ENCODE assay signal across 18 cellular contexts in the genomic region with DNA sequence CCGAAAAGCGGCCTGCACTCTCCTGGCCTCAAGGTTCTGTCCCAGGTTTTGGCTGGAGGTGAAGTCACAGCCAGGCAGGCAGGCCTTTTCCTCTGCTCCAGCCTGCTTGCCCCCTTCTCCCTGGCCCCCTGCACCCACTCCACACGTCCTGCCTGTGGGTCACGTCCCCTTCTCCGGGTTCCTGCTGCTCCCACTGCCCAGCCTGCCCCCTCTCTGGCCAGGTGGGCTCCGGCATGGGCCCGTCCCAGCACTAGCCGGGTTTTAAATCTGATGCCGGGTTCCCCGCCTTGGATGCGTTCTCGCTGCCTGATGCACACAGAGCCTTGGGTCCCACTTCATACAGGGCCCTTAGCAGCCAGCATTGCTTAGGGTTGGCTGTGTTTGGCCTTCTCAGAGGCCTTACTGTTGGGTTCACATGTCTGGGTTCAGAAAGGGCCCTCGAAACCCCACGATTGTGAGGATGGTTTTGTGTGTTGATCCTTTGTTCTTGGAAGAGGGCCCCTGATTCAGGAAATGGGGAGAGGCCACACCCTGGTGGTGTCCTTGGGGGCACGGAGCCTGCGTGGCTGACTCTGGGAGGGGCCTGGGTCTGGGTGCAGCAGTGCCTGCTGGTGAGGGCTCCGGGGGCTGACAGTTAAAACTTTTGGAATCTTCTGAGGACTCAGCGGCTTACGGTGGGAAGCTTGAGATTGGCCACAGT. TPM values are rescaled to one million over a fixed set of nuclear protein-coding genes. Genes with fewer than 3 reads are reported as not detected.
DNase-seq lines count a peak whose midpoint lies in the region; TF ChIP-seq lines count a peak whose summit lies in the region.
"Had no signal": no experiment of that assay in that cellular context is flagged by ENCODE, and none has a peak within 500 bp of the region (broad histone marks: within the 10 kb centered on the region; RNA-seq: fewer than 3 reads in every experiment).

No MANE protein-coding gene starts in this region.

- peak overlapping the region; percentile 17; the same call in 1 of the 2 replicates for H3K9ac ChIP-seq in BLaER1
- peak overlapping the region in 1 of 11 experiments; percentile 24; a peak in 4 of 22 replicates for H3K9ac ChIP-seq in BLaER1 treated with 17β-estradiol and CSF1 and Interleukin-3, amounts not matched to agents 10 nM and 100 nM
- no peak overlapping the region for H3K9ac ChIP-seq in colonic mucosa (ENCODE audit: low read depth in 2 of 2, low read length in 2 of 2)

- peaks cover 8% of the 10 kb centered on the region; the same call in 1 of the 2 replicates for H4K20me1 ChIP-seq in BLaER1
- H4K20me1 ChIP-seq in BLaER1 treated with 17β-estradiol and CSF1 and Interleukin-3, amounts not matched to agents 10 nM and 100 nM: peaks cover 0 to 32% (median 7%) of the 10 kb centered on the region in 11 experiments; a peak in 12 of 22 replicates

- H3K9me3 ChIP-seq in BLaER1 (no peaks in the 10 kb centered on the region), SJSA1 (replicated peaks) (no peaks in the 10 kb centered on the region), ovary (no peaks in the 10 kb centered on the region), colonic mucosa (no peaks in the 10 kb centered on the region)
- no peaks in the 10 kb centered on the region for H3K9me3 ChIP-seq in BLaER1 treated with 17β-estradiol and CSF1 and Interleukin-3, amounts not matched to agents 10 nM and 100 nM (replicated peaks in 1 of 11)
- H3K9me3 ChIP-seq: BE2C, HAP-1 had no signal

- no peak for TF ChIP-seq EP300 in ovary (IDR thresholded peaks at IDR 0.05)

- DNase-seq in SJSA1 (ENCODE audit: low read depth in 1 of 2, low spot score in 2 of 2) (no peak), ovary (peak in 1 of 5 donors; percentile 58), colonic mucosa (no peak), NCI-H510A treated with DMSO at 0.1 percent for 48 hours (lab: John Stamatoyannopoulos, UW) (no peak), NCI-H2029 treated with DMSO at 0.1 percent for 48 hours (lab: John Stamatoyannopoulos, UW) (no peak)
- DNase-seq: ACHN; BE2C; CD4-positive, alpha-beta memory T cell; DMS153; DMS79; GF-D8; GOT3 had no signal

- peaks cover 87% of the 10 kb centered on the region for H3K4me1 ChIP-seq in BLaER1
- peaks cover 39 to 88% (median 65%) of the 10 kb centered on the region in 10 experiments for H3K4me1 ChIP-seq in BLaER1 treated with 17β-estradiol and CSF1 and Interleukin-3, amounts not matched to agents 10 nM and 100 nM
- H3K4me1 ChIP-seq in SJSA1 (replicated peaks): peaks cover 84% of the 10 kb centered on the region
- H3K4me1 ChIP-seq in ovary (ENCODE audit: insufficient read depth): peaks cover 30% of the 10 kb centered on the region
- H3K4me1 ChIP-seq in colonic mucosa: no peaks in the 10 kb centered on the region
- H3K4me1 ChIP-seq: BE2C, HAP-1 had no signal

- H3K4me3 ChIP-seq in BLaER1 (no peak overlapping the region), SJSA1 (no peak overlapping the region), ovary (no peak overlapping the region), colonic mucosa (no peak overlapping the region)
- no peak overlapping the region for H3K4me3 ChIP-seq in BLaER1 treated with 17β-estradiol and CSF1 and Interleukin-3, amounts not matched to agents 10 nM and 100 nM
- H3K4me3 ChIP-seq: HAP-1 had no signal

- TF ChIP-seq CTCF in ovary (IDR thresholded peaks at IDR 0.05) (no peak), colonic mucosa (IDR thresholded peaks at IDR 0.05) (no peak)

- intact Hi-C loops in ovary (cut with DNase I): no loop called here
- intact Hi-C loops in colonic mucosa (cut with DNase I): loop anchor here (10.0 kb wide), 1 partner anchor 334 kb away; a partner anchor contains a TSS

- H3K36me3 ChIP-seq in BLaER1 (no peaks in the 10 kb centered on the region), SJSA1 (peaks cover 87% of the 10 kb centered on the region), ovary (no peaks in the 10 kb centered on the region), colonic mucosa (no peaks in the 10 kb centered on the region)
- no peaks in the 10 kb centered on the region for H3K36me3 ChIP-seq in BLaER1 treated with 17β-estradiol and CSF1 and Interleukin-3, amounts not matched to agents 10 nM and 100 nM
- H3K36me3 ChIP-seq: BE2C, HAP-1 had no signal

- TF ChIP-seq POLR2A in ovary (IDR thresholded peaks at IDR 0.05): no peak

- H3K4me2 ChIP-seq in BLaER1: peak overlapping the region; percentile 82
- H3K4me2 ChIP-seq in BLaER1 treated with 17β-estradiol and CSF1 and Interleukin-3, amounts not matched to agents 10 nM and 100 nM: peak overlapping the region; percentile 38 to 94 (median 79)

- 31 to 50% (median 49%) methylated on average over 19 of the region's 19 CpGs for WGBS in ovary, 3 donors

- H3K27ac ChIP-seq in BLaER1: peak overlapping the region; percentile 5; the same call in 1 of the 2 replicates
- H3K27ac ChIP-seq in BLaER1 treated with 17β-estradiol and CSF1 and Interleukin-3, amounts not matched to agents 10 nM and 100 nM: no peak overlapping the region
- peak overlapping the region; percentile 11; the same call in 1 of the 2 replicates for H3K27ac ChIP-seq in SJSA1
- H3K27ac ChIP-seq in ovary: peak overlapping the region; percentile 7 to 60
- H3K27ac ChIP-seq in colonic mucosa: no peak overlapping the region

- peaks cover 13% of the 10 kb centered on the region for H3K27me3 ChIP-seq in BLaER1
- peaks cover 9 to 38% (median 12%) of the 10 kb centered on the region in 11 experiments for H3K27me3 ChIP-seq in BLaER1 treated with 17β-estradiol and CSF1 and Interleukin-3, amounts not matched to agents 10 nM and 100 nM
- H3K27me3 ChIP-seq in SJSA1 (replicated peaks): no peaks in the 10 kb centered on the region
- H3K27me3 ChIP-seq in ovary: no peaks in the 10 kb centered on the region
- peaks cover 7% of the 10 kb centered on the region for H3K27me3 ChIP-seq in colonic mucosa

RNA-seq across cellular contexts. Expression of a gene that starts 6.0 kb away (rescaled TPM):
- total RNA-seq in SJSA1 (2014; rRNA removed; shearing (Covaris generic)): 130 and 165 TPM in 2 replicates
- total RNA-seq in ovary: 100 to 1,000 TPM in 4 of 7 donors, 10 to 100 TPM in 3; 55.9 to 212 (median 129) TPM
- 100 to 1,000 TPM in 1 of 2 donors, 10 to 100 TPM in 1; 51.0 to 170 TPM for polyA plus RNA-seq in ovary
- total RNA-seq in colonic mucosa: 1 to 10 TPM; 1.2 to 1.5 TPM
- total RNA-seq: CD4-positive, alpha-beta memory T cell; HT-29 had no signal
- polyA plus RNA-seq: CD14-positive monocyte; CD4-positive, alpha-beta memory T cell had no signal

RNA-seq across cellular contexts. Expression of a gene that starts 18.3 kb away (rescaled TPM):
- 1.5 and 4.6 TPM in 2 replicates for total RNA-seq in SJSA1 (2014; rRNA removed; shearing (Covaris generic))
- total RNA-seq in ovary (10 to 100 TPM in 1 of 7 donors, 1 to 10 TPM in 6; 1.0 to 14.7 (median 6.5) TPM), colonic mucosa (not detected)
- 1 to 10 TPM; 1.6 to 5.4 TPM for polyA plus RNA-seq in ovary
- total RNA-seq: CD4-positive, alpha-beta memory T cell; Daoy; HT-29 had no signal
- polyA plus RNA-seq: CD14-positive monocyte; CD4-positive, alpha-beta memory T cell had no signal

Comparison
In these comparisons a context has a peak if more than half of its experiments do, and no peak if none do; other contexts are left out.
1. H3K27ac ChIP-seq: peak in BLaER1 (single experiment), SJSA1 (single experiment) and ovary (2 of 2); none in BLaER1 treated with 17β-estradiol and CSF1 and Interleukin-3, amounts not matched to agents 10 nM and 100 nM (0 of 11) and colonic mucosa (single experiment).
2. RNA of a gene that starts 6.0 kb away (total RNA-seq): 130 to 165 TPM in SJSA1 and 55.9 to 212 TPM in ovary; 1.2 to 1.5 TPM in colonic mucosa; every median in the first group is over 10 times any median in the second.